14 cellular contexts compared by ENCODE assay signal in genomic region chr17:62808576-62808970, GRCh38. TPM values are rescaled to one million over a fixed set of nuclear protein-coding genes. Genes with fewer than 3 reads are reported as not detected.
DNase-seq lines count a peak whose midpoint lies in the region; ATAC-seq, FAIRE-seq and TF ChIP-seq lines count a peak whose summit lies in the region.
"Had no signal": no experiment of that assay in that cellular context is flagged by ENCODE, and none has a peak within 500 bp of the region (broad histone marks: within the 10 kb centered on the region; RNA-seq: fewer than 3 reads in every experiment).

No MANE protein-coding gene starts in this region.

- H4K20me1 ChIP-seq in mammary epithelial cell (ENCODE audit: insufficient read depth, low read length) = no peaks in the 10 kb centered on the region

- no peak for DNase-seq in activated naive CD8-positive, alpha-beta T cell treated with anti-CD3 and anti-CD28 coated beads for 36 hours
- DNase-seq in activated naive CD8-positive, alpha-beta T cell treated with anti-CD3 and anti-CD28 coated beads, Interleukin-2, amount 50 U/mL, for 24 hours = no peak
- DNase-seq in mammary epithelial cell (no peak), lower lobe of right lung (no peak), type B pancreatic cell (ENCODE audit: extremely low spot score, unreplicated experiment) (no peak), HuH-7 (ENCODE audit: low spot score) (no peak), H54 (ENCODE audit: insufficient read length, low spot score) (no peak)
- DNase-seq: cerebellar nuclear complex, SIG-M5 had no signal

- peaks cover 13% of the 10 kb centered on the region for H3K4me1 ChIP-seq in mammary epithelial cell (ENCODE audit: insufficient read depth, low read length)
- H3K4me1 ChIP-seq in lower lobe of right lung = peaks cover 7% of the 10 kb centered on the region

- H3K79me2 ChIP-seq in mammary epithelial cell (ENCODE audit: insufficient read depth, low read length) = no peaks in the 10 kb centered on the region

- H3K27me3 Mint-ChIP-seq in activated naive CD8-positive, alpha-beta T cell treated with anti-CD3 and anti-CD28 coated beads for 36 hours = peaks cover 41% of the 10 kb centered on the region
- peaks cover 45% of the 10 kb centered on the region for H3K27me3 Mint-ChIP-seq in activated naive CD8-positive, alpha-beta T cell treated with anti-CD3 and anti-CD28 coated beads, Interleukin-2, amount 50 U/mL, for 24 hours
- peaks cover 10% of the 10 kb centered on the region for H3K27me3 Mint-ChIP-seq in type B pancreatic cell

- no peak for TF ChIP-seq POLR2A in H54 (IDR thresholded peaks at IDR 0.05; ENCODE audit: low read depth, low read length)

- BruUV-seq in mammary epithelial cell (replicated peaks; lab: Mats Ljungman, UMichigan) = no TSS peak

- peak overlapping the region; percentile 55 for H2AFZ ChIP-seq in mammary epithelial cell (ENCODE audit: low read depth, low read length)

- no peak for ATAC-seq in activated naive CD8-positive, alpha-beta T cell treated with anti-CD3 and anti-CD28 coated beads, Interleukin-2, amount 50 U/mL, for 24 hours
- no peak for ATAC-seq in lower lobe of right lung
- ATAC-seq in GM18868 (IDR thresholded peaks at IDR 0.05; ENCODE audit: unreplicated experiment) = no peak

- peaks cover 10% of the 10 kb centered on the region for H3K4me1 Mint-ChIP-seq in activated naive CD8-positive, alpha-beta T cell treated with anti-CD3 and anti-CD28 coated beads for 36 hours
- H3K4me1 Mint-ChIP-seq in activated naive CD8-positive, alpha-beta T cell treated with anti-CD3 and anti-CD28 coated beads, Interleukin-2, amount 50 U/mL, for 24 hours = peaks cover 12% of the 10 kb centered on the region
- H3K4me1 Mint-ChIP-seq in type B pancreatic cell (ENCODE audit: unreplicated experiment) = peaks cover 26% of the 10 kb centered on the region

- no peak for FAIRE-seq in H54 (lab: Jason Lieb, UNC)

- dilution Hi-C loops in mammary epithelial cell (cut with HindIII; ENCODE audit: low sequenced_read_pairs) = no loop called here

- peak overlapping the region; percentile 61 for H3K4me2 ChIP-seq in mammary epithelial cell (ENCODE audit: insufficient read depth, low read depth, low read length)

- no peaks in the 10 kb centered on the region for H3K27me3 ChIP-seq in mammary epithelial cell (ENCODE audit: insufficient read depth, low read length)
- peaks cover 14% of the 10 kb centered on the region for H3K27me3 ChIP-seq in lower lobe of right lung (ENCODE audit: low read depth)
- H3K27me3 ChIP-seq: vagina had no signal

- H3K4me3 ChIP-seq in mammary epithelial cell (replicated peaks in 1 of 3; ENCODE audit: insufficient read depth in 1 of 3, low read depth in 2 of 3, low read length in 3 of 3) (no peak overlapping the region), lower lobe of right lung (peak overlapping the region; percentile 43)
- H3K4me3 ChIP-seq: HAP-1 had no signal

- no peak overlapping the region for H3K9ac ChIP-seq in mammary epithelial cell (ENCODE audit: insufficient read depth, low read length)

- peaks cover 3% of the 10 kb centered on the region for H3K9me3 Mint-ChIP-seq in activated naive CD8-positive, alpha-beta T cell treated with anti-CD3 and anti-CD28 coated beads for 36 hours
- no peaks in the 10 kb centered on the region for H3K9me3 Mint-ChIP-seq in activated naive CD8-positive, alpha-beta T cell treated with anti-CD3 and anti-CD28 coated beads, Interleukin-2, amount 50 U/mL, for 24 hours
- peaks cover under 1% of the 10 kb centered on the region for H3K9me3 Mint-ChIP-seq in type B pancreatic cell

- no peaks in the 10 kb centered on the region for H3K36me3 ChIP-seq in mammary epithelial cell (ENCODE audit: insufficient read depth, low read length)
- no peaks in the 10 kb centered on the region for H3K36me3 ChIP-seq in lower lobe of right lung
- H3K36me3 ChIP-seq: HAP-1, neutrophil, vagina had no signal

- WGBS in mammary epithelial cell (ENCODE audit: low coverage, missing lambda C conversion rate) = 79% methylated on average over 9 of the region's 10 CpGs

- CTCF ChIA-PET in mammary epithelial cell (lab: Charles Lee; ENCODE audit: low non-redundant PET) = no interaction called here

- H3K9me3 ChIP-seq in mammary epithelial cell (replicated peaks; ENCODE audit: insufficient read depth, low read length) (no peaks in the 10 kb centered on the region), lower lobe of right lung (no peaks in the 10 kb centered on the region)
- H3K9me3 ChIP-seq: HAP-1, neutrophil, vagina had no signal

- TF ChIP-seq CTCF in mammary epithelial cell (conservative IDR thresholded peaks at IDR 0.05 in 1 of 2, IDR thresholded peaks at IDR 0.05 in 1 of 2; ENCODE audit: extremely low read depth in 1 of 2, insufficient read depth in 1 of 2, low read depth in 1 of 2, low read length in 2 of 2) (no peak), lower lobe of right lung (IDR thresholded peaks at IDR 0.05) (no peak), type B pancreatic cell (conservative IDR thresholded peaks at IDR 0.05) (no peak)

- in situ Hi-C loops in mammary epithelial cell (cut with MboI; ENCODE audit: low sequenced_read_pairs in 2 of 2) = no loop called here

- H3K4me3 Mint-ChIP-seq in activated naive CD8-positive, alpha-beta T cell treated with anti-CD3 and anti-CD28 coated beads for 36 hours = peak overlapping the region; percentile 10
- no peak overlapping the region for H3K4me3 Mint-ChIP-seq in activated naive CD8-positive, alpha-beta T cell treated with anti-CD3 and anti-CD28 coated beads, Interleukin-2, amount 50 U/mL, for 24 hours
- H3K4me3 Mint-ChIP-seq in type B pancreatic cell = peak overlapping the region; percentile 53
- H3K4me3 Mint-ChIP-seq: activated CD8-positive, alpha-beta T cell treated with anti-CD3 and anti-CD28 coated beads for 36 hours had no signal

- intact Hi-C loops in mammary epithelial cell (cut with micrococcal nuclease) = no loop called here
- intact Hi-C loops in lower lobe of right lung (cut with DNase I) = no loop called here

- H3K27ac Mint-ChIP-seq in activated naive CD8-positive, alpha-beta T cell treated with anti-CD3 and anti-CD28 coated beads for 36 hours = no peak overlapping the region
- H3K27ac Mint-ChIP-seq in activated naive CD8-positive, alpha-beta T cell treated with anti-CD3 and anti-CD28 coated beads, Interleukin-2, amount 50 U/mL, for 24 hours = no peak overlapping the region
- H3K27ac Mint-ChIP-seq in type B pancreatic cell = no peak overlapping the region
- H3K27ac Mint-ChIP-seq: activated CD8-positive, alpha-beta T cell treated with anti-CD3 and anti-CD28 coated beads for 36 hours had no signal

- H3K27ac ChIP-seq in mammary epithelial cell (ENCODE audit: insufficient read depth, low read depth, low read length) = no peak overlapping the region
- H3K27ac ChIP-seq in lower lobe of right lung = no peak overlapping the region
- H3K27ac ChIP-seq: neutrophil, vagina had no signal

- no peaks in the 10 kb centered on the region for H3K36me3 Mint-ChIP-seq in activated naive CD8-positive, alpha-beta T cell treated with anti-CD3 and anti-CD28 coated beads for 36 hours
- no peaks in the 10 kb centered on the region for H3K36me3 Mint-ChIP-seq in activated naive CD8-positive, alpha-beta T cell treated with anti-CD3 and anti-CD28 coated beads, Interleukin-2, amount 50 U/mL, for 24 hours (ENCODE audit: low read depth)
- no peaks in the 10 kb centered on the region for H3K36me3 Mint-ChIP-seq in type B pancreatic cell

RNA-seq across cellular contexts. Expression of gene MARCHF10, which starts 0.5 kb away (rescaled TPM):
- not detected for total RNA-seq in activated naive CD8-positive, alpha-beta T cell treated with anti-CD3 and anti-CD28 coated beads for 36 hours
- total RNA-seq in mammary epithelial cell (under 1 TPM in 1 of 2 donors, not detected in 1; under 0.01 TPM), lower lobe of right lung (5.1 TPM), type B pancreatic cell (ENCODE audit: low replicate concordance) (not detected in 2 replicates)
- polyA plus RNA-seq in mammary epithelial cell = 0.02 TPM
- not detected for polyA minus RNA-seq in mammary epithelial cell
- total RNA-seq: activated CD8-positive, alpha-beta T cell treated with anti-CD3 and anti-CD28 coated beads for 36 hours had no signal
